In the genomic region with DNA sequence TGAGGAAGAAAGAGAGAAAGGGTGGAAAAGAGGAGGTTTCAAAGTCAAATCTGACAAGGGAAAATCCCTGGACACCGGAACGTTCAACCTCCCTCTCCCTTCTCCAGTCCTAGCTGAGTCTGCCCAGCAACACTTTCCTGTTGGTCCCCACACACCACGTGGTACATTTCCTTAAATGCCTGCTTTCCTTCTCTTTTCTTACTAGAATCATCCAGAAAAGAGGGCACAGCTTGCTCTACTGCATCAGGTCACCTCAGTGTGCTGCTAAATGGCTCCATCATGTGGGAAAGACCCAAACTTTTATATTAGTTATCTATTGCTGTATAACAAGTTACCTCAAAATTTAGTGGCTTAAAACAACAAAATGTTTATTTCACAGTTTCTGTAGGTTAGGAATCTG, we compare ENCODE assay signal across 10 cellular contexts.
DNase-seq lines count a peak whose midpoint lies in the region; ATAC-seq and TF ChIP-seq lines count a peak whose summit lies in the region.
"Had no signal": no experiment of that assay in that cellular context is flagged by ENCODE, and none has a peak within 500 bp of the region (broad histone marks: within the 10 kb centered on the region; RNA-seq: fewer than 3 reads in every experiment).

No MANE protein-coding gene starts in this region.

- H3K4me3 ChIP-seq in CD4-positive, alpha-beta memory T cell (ENCODE audit: low read length in 2 of 2): no peak overlapping the region
- no peak overlapping the region for H3K4me3 ChIP-seq in MM.1S (ENCODE audit: low read length)

- POLR2A ChIA-PET in CD4-positive, alpha-beta memory T cell (lab: Charles Lee; ENCODE audit: partially characterized antibody): no interaction called here
- POLR2A ChIA-PET in activated CD4-positive, alpha-beta memory T cell treated with anti-CD3 and anti-CD28 coated beads for 36 hours (lab: Charles Lee): no interaction called here

- H3K36me3 Mint-ChIP-seq in activated T-helper 17 cell treated with anti-CD3 and anti-CD28 coated beads, Interleukin-2, amount 50 U/mL, for 72 hours (ENCODE audit: low read depth): no peaks in the 10 kb centered on the region
- H3K36me3 Mint-ChIP-seq in CD4-positive, alpha-beta memory T cell: no peaks in the 10 kb centered on the region
- H3K36me3 Mint-ChIP-seq in activated CD4-positive, alpha-beta memory T cell treated with anti-CD3 and anti-CD28 coated beads for 36 hours: no peaks in the 10 kb centered on the region

- DNase-seq in Ammon's horn (ENCODE audit: low spot score) (peak; percentile 66), HCEC 1CT (peak; percentile 51), kidney tubule cell (ENCODE audit: low spot score) (peak; percentile 57), HK-2 (ENCODE audit: unreplicated experiment) (no peak), MM.1S (no peak)
- DNase-seq in CD4-positive, alpha-beta memory T cell: no peak
- no peak for DNase-seq in activated CD4-positive, alpha-beta memory T cell treated with anti-CD3 and anti-CD28 coated beads for 36 hours
- DNase-seq: stimulated activated naive CD8-positive, alpha-beta T cell treated with anti-CD3 and anti-CD28 coated beads, Interleukin-15, Interleukin-2, amounts not matched to agents 100 U/mL and 50 U/mL, for 24 hours had no signal

- H4K20me1 ChIP-seq in MM.1S (ENCODE audit: insufficient read depth, low read length): no peaks in the 10 kb centered on the region

- H3K9me3 Mint-ChIP-seq in activated T-helper 17 cell treated with anti-CD3 and anti-CD28 coated beads, Interleukin-2, amount 50 U/mL, for 72 hours: peaks cover 4% of the 10 kb centered on the region
- peaks cover 0 to 2% (median 0%) of the 10 kb centered on the region in 8 donors for H3K9me3 Mint-ChIP-seq in CD4-positive, alpha-beta memory T cell
- peaks cover 2% of the 10 kb centered on the region for H3K9me3 Mint-ChIP-seq in activated CD4-positive, alpha-beta memory T cell treated with anti-CD3 and anti-CD28 coated beads for 36 hours

- H3K9me2 ChIP-seq in MM.1S (replicated peaks; ENCODE audit: insufficient read depth, low read length): no peaks in the 10 kb centered on the region

- no peaks in the 10 kb centered on the region for H3K9me3 ChIP-seq in CD4-positive, alpha-beta memory T cell (ENCODE audit: control insufficient read depth in 1 of 2, low read length in 2 of 2)
- no peaks in the 10 kb centered on the region for H3K9me3 ChIP-seq in MM.1S (replicated peaks; ENCODE audit: insufficient read depth, low read length)

- H3K27me3 Mint-ChIP-seq in activated T-helper 17 cell treated with anti-CD3 and anti-CD28 coated beads, Interleukin-2, amount 50 U/mL, for 72 hours: no peaks in the 10 kb centered on the region
- H3K27me3 Mint-ChIP-seq in CD4-positive, alpha-beta memory T cell: no peaks in the 10 kb centered on the region
- peaks cover 3% of the 10 kb centered on the region for H3K27me3 Mint-ChIP-seq in activated CD4-positive, alpha-beta memory T cell treated with anti-CD3 and anti-CD28 coated beads for 36 hours

- H3K4me2 ChIP-seq in MM.1S (ENCODE audit: low read depth, low read length): no peak overlapping the region

- H3K4me1 Mint-ChIP-seq in activated T-helper 17 cell treated with anti-CD3 and anti-CD28 coated beads, Interleukin-2, amount 50 U/mL, for 72 hours: peaks cover 3% of the 10 kb centered on the region
- peaks cover 0 to 4% (median 2%) of the 10 kb centered on the region in 4 donors for H3K4me1 Mint-ChIP-seq in CD4-positive, alpha-beta memory T cell
- no peaks in the 10 kb centered on the region for H3K4me1 Mint-ChIP-seq in activated CD4-positive, alpha-beta memory T cell treated with anti-CD3 and anti-CD28 coated beads for 36 hours (ENCODE audit: low read depth)

- no peaks in the 10 kb centered on the region for H3F3A ChIP-seq in MM.1S (ENCODE audit: insufficient read depth, low read length)

- CTCF ChIA-PET in CD4-positive, alpha-beta memory T cell (lab: Charles Lee; ENCODE audit: partially characterized antibody): interaction anchor here (1.5 to 1.6 kb wide), 2 partner anchors 9 to 41 kb away, joined by 3 to 4 read pairs; no protein-coding TSS in a partner anchor
- CTCF ChIA-PET in activated CD4-positive, alpha-beta memory T cell treated with anti-CD3 and anti-CD28 coated beads for 36 hours (lab: Charles Lee): no interaction called here

- H3K79me2 ChIP-seq in MM.1S (ENCODE audit: low read length): no peaks in the 10 kb centered on the region

- H3K9ac ChIP-seq in MM.1S (ENCODE audit: low read length): no peak overlapping the region

- H3K27ac Mint-ChIP-seq in activated T-helper 17 cell treated with anti-CD3 and anti-CD28 coated beads, Interleukin-2, amount 50 U/mL, for 72 hours: no peak overlapping the region
- peak overlapping the region in 1 of 7 donors; percentile 28 for H3K27ac Mint-ChIP-seq in CD4-positive, alpha-beta memory T cell
- H3K27ac Mint-ChIP-seq in activated CD4-positive, alpha-beta memory T cell treated with anti-CD3 and anti-CD28 coated beads for 36 hours: no peak overlapping the region
- H3K27ac Mint-ChIP-seq: natural killer cell treated with Interleukin-12 subunit alpha and Interleukin-12 subunit beta and Interleukin-15 and Interleukin-18, amount 100 ng/mL, for 72 hours had no signal

- ATAC-seq in activated T-helper 17 cell treated with anti-CD3 and anti-CD28 coated beads, Interleukin-2, amount 50 U/mL, for 72 hours (replicated peaks): peak; percentile 19
- ATAC-seq: natural killer cell treated with Interleukin-12 subunit alpha and Interleukin-12 subunit beta and Interleukin-15 and Interleukin-18, amount 100 ng/mL, for 72 hours; stimulated activated naive CD8-positive, alpha-beta T cell treated with anti-CD3 and anti-CD28 coated beads, Interleukin-15, Interleukin-2, amounts not matched to agents 100 U/mL and 50 U/mL, for 24 hours had no signal

- H3K4me3 Mint-ChIP-seq in activated T-helper 17 cell treated with anti-CD3 and anti-CD28 coated beads, Interleukin-2, amount 50 U/mL, for 72 hours: no peak overlapping the region
- H3K4me3 Mint-ChIP-seq in CD4-positive, alpha-beta memory T cell: no peak overlapping the region
- no peak overlapping the region for H3K4me3 Mint-ChIP-seq in activated CD4-positive, alpha-beta memory T cell treated with anti-CD3 and anti-CD28 coated beads for 36 hours

- no peak overlapping the region for H3K27ac ChIP-seq in CD4-positive, alpha-beta memory T cell (ENCODE audit: low read depth, low read length)
- H3K27ac ChIP-seq in MM.1S (ENCODE audit: low read length): no peak overlapping the region

- H2AFZ ChIP-seq in MM.1S (ENCODE audit: low read length): no peak overlapping the region

- intact Hi-C loops in CD4-positive, alpha-beta memory T cell (cut with micrococcal nuclease): no loop called here
- intact Hi-C loops in activated CD4-positive, alpha-beta memory T cell treated with anti-CD3 and anti-CD28 coated beads for 36 hours (cut with micrococcal nuclease): loop anchor here (10.0 kb wide), 1 partner anchor 178 kb away; a partner anchor contains a TSS

- no peaks in the 10 kb centered on the region for H3K4me1 ChIP-seq in CD4-positive, alpha-beta memory T cell (ENCODE audit: insufficient read depth, low read length)
- no peaks in the 10 kb centered on the region for H3K4me1 ChIP-seq in MM.1S (ENCODE audit: low read length)

- TF ChIP-seq CTCF in MM.1S (IDR thresholded peaks at IDR 0.05; ENCODE audit: low read length): no peak

- H3K27me3 ChIP-seq in CD4-positive, alpha-beta memory T cell (ENCODE audit: insufficient read depth, low read length): no peaks in the 10 kb centered on the region
- H3K27me3 ChIP-seq in MM.1S (replicated peaks; ENCODE audit: insufficient read depth, low read length): no peaks in the 10 kb centered on the region

- no peaks in the 10 kb centered on the region for H3K36me3 ChIP-seq in CD4-positive, alpha-beta memory T cell (ENCODE audit: insufficient read depth, low read length)
- no peaks in the 10 kb centered on the region for H3K36me3 ChIP-seq in MM.1S (replicated peaks; ENCODE audit: insufficient read depth, low read length)

Comparison
In these comparisons a context has a peak if more than half of its experiments do, and no peak if none do; other contexts are left out.
1. DNase-seq: peak in Ammon's horn (single experiment), HCEC 1CT (single experiment) and kidney tubule cell (single experiment); none in CD4-positive, alpha-beta memory T cell (0 of 5), HK-2 (single experiment), activated CD4-positive, alpha-beta memory T cell treated with anti-CD3 and anti-CD28 coated beads for 36 hours (single experiment) and MM.1S (single experiment).